Comparison of ENCODE assay signal across 21 cellular contexts in genomic region chr12:124949779-124950728, GRCh38. TPM values are rescaled to one million over a fixed set of nuclear protein-coding genes. Genes with fewer than 3 reads are reported as not detected.
A peak's percentile ranks its signal among the peaks of the same experiment; 100 is the strongest.
DNase-seq lines count a peak whose midpoint lies in the region; ATAC-seq and TF ChIP-seq lines count a peak whose summit lies in the region.
"Had no signal": no experiment of that assay in that cellular context is flagged by ENCODE, and none has a peak within 500 bp of the region (broad histone marks: within the 10 kb centered on the region; RNA-seq: fewer than 3 reads in every experiment).

No MANE protein-coding gene starts in this region.

- no peak overlapping the region for H3K9ac ChIP-seq in SK-N-SH
- H3K9ac ChIP-seq: KMS-11 had no signal

- no peak overlapping the region for H3K4me3 Mint-ChIP-seq in WTC11
- no peak overlapping the region for H3K4me3 Mint-ChIP-seq in nephron progenitor cell
- H3K4me3 Mint-ChIP-seq: CD4-positive, CD25-positive, alpha-beta regulatory T cell had no signal

- H3K36me3 Mint-ChIP-seq in WTC11 (peaks cover 42% of the 10 kb centered on the region), nephron progenitor cell (ENCODE audit: low read depth) (peaks cover 40% of the 10 kb centered on the region)

- H3K9me3 ChIP-seq in SK-N-SH: no peaks in the 10 kb centered on the region
- H3K9me3 ChIP-seq: BE2C had no signal

- no peak overlapping the region for H3K27ac ChIP-seq in SK-N-SH (ENCODE audit: low read depth in 2 of 2, low read length in 1 of 2)
- H3K27ac ChIP-seq: 22Rv1, KMS-11, SK-N-MC had no signal

- no peak overlapping the region for H3K4me2 ChIP-seq in SK-N-SH
- H3K4me2 ChIP-seq: KMS-11 had no signal

- no peaks in the 10 kb centered on the region for H3K27me3 ChIP-seq in SK-N-SH (ENCODE audit: insufficient read depth)
- H3K27me3 ChIP-seq: BE2C had no signal

- POLR2A ChIA-PET in SK-N-SH (lab: Yijun Ruan, JAX) (no interaction called here), WTC11 (lab: Charles Lee) (no interaction called here)

- ATAC-seq in SK-N-SH treated with all-trans-retinoic acid at 6 μM for 48 hours (no peak), WTC11 (no peak), HG03460 (IDR thresholded peaks at IDR 0.05; ENCODE audit: unreplicated experiment) (no peak), HG02870 (IDR thresholded peaks at IDR 0.05; ENCODE audit: unreplicated experiment) (no peak)
- ATAC-seq: Panc1 had no signal

- H3F3A ChIP-seq in SK-N-SH (replicated peaks; ENCODE audit: insufficient read depth): no peaks in the 10 kb centered on the region

- no peak for TF ChIP-seq RAD21 in SK-N-SH (IDR thresholded peaks at IDR 0.05; ENCODE audit: low read length)

- H4K20me1 ChIP-seq in SK-N-SH (ENCODE audit: insufficient read depth): no peaks in the 10 kb centered on the region

- no peak for TF ChIP-seq EP300 in SK-N-SH (IDR thresholded peaks at IDR 0.05; ENCODE audit: borderline replicate concordance in 1 of 2, low read depth in 1 of 2, low read length in 1 of 2)

- no peaks in the 10 kb centered on the region for H3K9me2 ChIP-seq in SK-N-SH

- CTCF ChIA-PET in SK-N-SH (lab: Yijun Ruan, JAX) (interaction anchor here (1.9 kb wide), 1 partner anchor 9 kb away, joined by 7 read pairs; no protein-coding TSS in a partner anchor), WTC11 (lab: Charles Lee) (interaction anchor here (1.0 kb wide), 1 partner anchor 10 kb away, joined by 4 read pairs; no protein-coding TSS in a partner anchor)

- no peaks in the 10 kb centered on the region for H3K4me1 Mint-ChIP-seq in WTC11
- peaks cover 5% of the 10 kb centered on the region for H3K4me1 Mint-ChIP-seq in nephron progenitor cell
- H3K4me1 Mint-ChIP-seq: CD4-positive, CD25-positive, alpha-beta regulatory T cell had no signal

- H3K4me1 ChIP-seq in SK-N-SH (ENCODE audit: control insufficient read depth in 1 of 2, insufficient read depth in 2 of 2, low read depth in 1 of 2, low read length in 1 of 2): no peaks in the 10 kb centered on the region
- H3K4me1 ChIP-seq: BE2C had no signal

- DNase-seq in SK-N-SH (peak; percentile 16), D341Med (ENCODE audit: low spot score) (peak; percentile 28), WTC11 (ENCODE audit: low spot score) (no peak), nephron progenitor cell (no peak), NCI-H524 (lab: John Stamatoyannopoulos, UW) (no peak)
- DNase-seq: BE2C; CD4-positive, CD25-positive, alpha-beta regulatory T cell; DMS53; IMR-90; MM.1S; NCI-H2029; NCI-H446 treated with DMSO at 0.1 percent for 48 hours; NCI-H526 treated with DMSO at 0.1 percent for 48 hours; SIG-M5 had no signal

- no peak overlapping the region for H2AFZ ChIP-seq in SK-N-SH (ENCODE audit: low read depth)

- H3K27ac Mint-ChIP-seq in WTC11: peak overlapping the region; percentile 66; the same call in 1 of the 2 replicates
- peak overlapping the region; percentile 72 for H3K27ac Mint-ChIP-seq in nephron progenitor cell

- peaks cover 14 to 31% of the 10 kb centered on the region in 2 experiments for H3K36me3 ChIP-seq in SK-N-SH (replicated peaks in 1 of 2; ENCODE audit: control insufficient read depth in 1 of 2, insufficient read depth in 2 of 2, low read length in 1 of 2)

- H3K9me3 Mint-ChIP-seq in WTC11 (no peaks in the 10 kb centered on the region), nephron progenitor cell (no peaks in the 10 kb centered on the region)
- H3K9me3 Mint-ChIP-seq: CD4-positive, CD25-positive, alpha-beta regulatory T cell had no signal

- 88% methylated on average over 26 of the region's 47 CpGs for WGBS in SK-N-SH (ENCODE audit: low lambda C conversion rate)

- no peak for TF ChIP-seq CTCF in SK-N-SH (IDR thresholded peaks at IDR 0.05)
- no peak for TF ChIP-seq CTCF in WTC11 (IDR thresholded peaks at IDR 0.05)
- no peak for TF ChIP-seq CTCF in nephron progenitor cell (IDR thresholded peaks at IDR 0.05)

- H3K4me3 ChIP-seq in SK-N-SH (ENCODE audit: low read depth in 2 of 2, low read length in 1 of 2): no peak overlapping the region
- H3K4me3 ChIP-seq: SK-N-MC had no signal

- H3K79me2 ChIP-seq in SK-N-SH (ENCODE audit: insufficient read depth): no peaks in the 10 kb centered on the region

- no peaks in the 10 kb centered on the region for H3K27me3 Mint-ChIP-seq in WTC11 (ENCODE audit: low read depth)
- no peaks in the 10 kb centered on the region for H3K27me3 Mint-ChIP-seq in nephron progenitor cell (ENCODE audit: low read depth, poor library complexity)

TF ChIP-seq in SK-N-SH, 30 proteins besides CTCF, POLR2A, EP300 and RAD21 (continues in another document):
- no peak for TF ChIP-seq FOSL2 (IDR thresholded peaks at IDR 0.05; ENCODE audit: borderline replicate concordance, low read depth)
- no peak for TF ChIP-seq RCOR1 (IDR thresholded peaks at IDR 0.05; ENCODE audit: low read length)
- no peak for TF ChIP-seq USF1 (IDR thresholded peaks at IDR 0.05; ENCODE audit: borderline replicate concordance, low read depth)
- no peak for TF ChIP-seq JUND (IDR thresholded peaks at IDR 0.05)
- no peak for TF ChIP-seq NRF1 (IDR thresholded peaks at IDR 0.05; ENCODE audit: low read depth, low read length)

TF ChIP-seq in SK-N-SH treated with all-trans-retinoic acid at 6 μM for 48 hours, 23 proteins besides CTCF, POLR2A, EP300 and RAD21 (continues in another document):
- no peak for TF ChIP-seq TSHZ2 (CRISPR knock-in tag; IDR thresholded peaks at IDR 0.05)
- no peak for TF ChIP-seq ARNTL (CRISPR knock-in tag; IDR thresholded peaks at IDR 0.05; ENCODE audit: borderline replicate concordance, low read depth)

TF ChIP-seq in WTC11, 78 proteins besides CTCF, POLR2A, EP300 and RAD21:
- no peak for TF ChIP-seq NR1H2 (CRISPR knock-in tag; IDR thresholded peaks at IDR 0.05)
TF ChIP-seq in WTC11: peak in this region for 0.

RNA-seq across cellular contexts. Expression of gene UBC, which starts 35.6 kb away (rescaled TPM):
- polyA plus RNA-seq in SK-N-SH (2012; rRNA removed): 1,327 and 1,666 TPM in 2 replicates
- 1,141 and 1,342 TPM in 2 replicates for polyA plus RNA-seq in SK-N-SH (2012; cell fraction: cytosol; rRNA removed)
- polyA plus RNA-seq in SK-N-SH (2012; cell fraction: nucleus; rRNA removed): 1,930 and 2,064 TPM in 2 replicates
- total RNA-seq in WTC11 (2021): 530 to 561 TPM (median 544 TPM) in 3 replicates

RNA-seq across cellular contexts. Expression of gene DHX37, which starts 38.9 kb away (rescaled TPM):
- 12.3 and 16.1 TPM in 2 replicates for polyA plus RNA-seq in SK-N-SH (2012; rRNA removed)
- polyA plus RNA-seq in SK-N-SH (2012; cell fraction: cytosol; rRNA removed): 5.8 and 8.7 TPM in 2 replicates
- polyA plus RNA-seq in SK-N-SH (2012; cell fraction: nucleus; rRNA removed): 34.5 and 34.7 TPM in 2 replicates
- 31.7 to 40.5 TPM (median 33.0 TPM) in 3 replicates for total RNA-seq in WTC11 (2021)

RNA-seq across cellular contexts. Expression of gene BRI3BP, which starts 43.4 kb away (rescaled TPM):
- 3.7 and 3.8 TPM in 2 replicates for polyA plus RNA-seq in SK-N-SH (2012; rRNA removed)
- polyA plus RNA-seq in SK-N-SH (2012; cell fraction: cytosol; rRNA removed): 4.6 and 4.8 TPM in 2 replicates
- 1.4 and 1.6 TPM in 2 replicates for polyA plus RNA-seq in SK-N-SH (2012; cell fraction: nucleus; rRNA removed)
- total RNA-seq in WTC11 (2021): 11.5 to 11.9 TPM (median 11.8 TPM) in 3 replicates

Comparison
In these comparisons a context has a peak if more than half of its experiments do, and no peak if none do; other contexts are left out.
1. DNase-seq: peak in SK-N-SH (single experiment) and D341Med (single experiment); none in WTC11 (single experiment), nephron progenitor cell (single experiment) and NCI-H524 (0 of 2).